12 cellular contexts compared by ENCODE assay signal in the genomic region with DNA sequence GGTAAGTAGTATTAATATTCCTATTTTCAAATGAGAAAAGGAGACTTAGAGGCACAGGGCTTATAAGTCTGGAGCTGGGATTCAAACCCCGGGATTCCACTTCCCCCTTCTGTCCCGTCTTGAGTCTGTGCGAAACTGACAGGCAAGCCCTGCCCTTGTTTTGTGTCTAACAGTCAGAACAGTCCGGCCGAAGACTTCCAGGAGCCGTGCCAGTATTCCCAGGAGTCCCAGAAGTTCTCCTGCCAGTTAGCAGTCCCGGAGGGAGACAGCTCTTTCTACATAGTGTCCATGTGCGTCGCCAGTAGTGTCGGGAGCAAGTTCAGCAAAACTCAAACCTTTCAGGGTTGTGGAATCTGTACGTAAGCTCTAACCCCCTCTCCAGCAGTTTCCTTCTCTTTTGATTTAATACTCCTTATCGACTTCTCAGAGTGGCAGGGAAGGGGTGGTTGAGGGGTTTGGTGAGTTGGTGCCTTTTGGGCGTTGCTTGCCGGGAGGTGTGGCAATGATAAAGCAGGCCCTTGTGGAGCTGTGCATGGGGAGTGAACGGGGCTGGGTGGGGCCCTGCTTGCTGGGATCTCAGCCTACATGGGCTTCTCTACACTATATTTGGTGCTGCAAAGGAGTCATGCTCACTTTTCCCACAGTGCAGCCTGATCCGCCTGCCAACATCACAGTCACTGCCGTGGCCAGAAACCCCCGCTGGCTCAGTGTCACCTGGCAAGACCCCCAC. TPM values are rescaled to one million over a fixed set of nuclear protein-coding genes. Genes with fewer than 3 reads are reported as not detected.
DNase-seq lines count a peak whose midpoint lies in the region; ATAC-seq, FAIRE-seq and TF ChIP-seq lines count a peak whose summit lies in the region.
"Had no signal": no experiment of that assay in that cellular context is flagged by ENCODE, and none has a peak within 500 bp of the region (broad histone marks: within the 10 kb centered on the region; RNA-seq: fewer than 3 reads in every experiment).

No MANE protein-coding gene starts in this region.

- TF ChIP-seq CTCF in keratinocyte (optimal IDR thresholded peaks at IDR 0.05 in 1 of 3, IDR thresholded peaks at IDR 0.05 in 1 of 3, conservative IDR thresholded peaks at IDR 0.05 in 1 of 3; ENCODE audit: extremely low read depth in 1 of 3, insufficient read depth in 2 of 3, low read length in 3 of 3) (no peak), gastrocnemius medialis (IDR thresholded peaks at IDR 0.05 in 4 of 5, conservative IDR thresholded peaks at IDR 0.05 in 1 of 5) (no peak)

- H2AFZ ChIP-seq in keratinocyte (ENCODE audit: control insufficient read depth, low read length) = peak overlapping the region; percentile 59

- no peak overlapping the region for H3K4me3 ChIP-seq in keratinocyte (ENCODE audit: control insufficient read depth in 2 of 3, extremely low read depth in 1 of 3, insufficient read depth in 2 of 3, low read depth in 1 of 3, low read length in 3 of 3)
- peak overlapping the region in 2 of 4 donors; percentile 4 to 11 for H3K4me3 ChIP-seq in gastrocnemius medialis

- in situ Hi-C loops in gastrocnemius medialis (cut with MboI; ENCODE audit: low sequenced_read_pairs in 4 of 4) = no loop called here

- H3K4me2 ChIP-seq in keratinocyte (ENCODE audit: control insufficient read depth, extremely low read depth, insufficient read depth, low read depth, low read length) = peak overlapping the region; percentile 63

- intact Hi-C loops in gastrocnemius medialis (cut with DNase I; ENCODE audit: low total_unique reads) = loop anchor here (1.0 to 5.0 kb wide), 3 partner anchors 28 to 428 kb away; partner anchors contain the start of gene UBAP2L

- peak overlapping the region; percentile 69 for H3K9ac ChIP-seq in keratinocyte (ENCODE audit: control insufficient read depth, extremely low read depth, insufficient read depth, low read length)

- no peaks in the 10 kb centered on the region for H3K27me3 ChIP-seq in keratinocyte (ENCODE audit: control insufficient read depth, extremely low read depth, insufficient read depth, low read length)
- H3K27me3 ChIP-seq in gastrocnemius medialis = no peaks in the 10 kb centered on the region

- peak in 1 of 2 donors; percentile 23 for TF ChIP-seq POLR2A in gastrocnemius medialis (IDR thresholded peaks at IDR 0.05)

- no peaks in the 10 kb centered on the region for H3K9me3 ChIP-seq in keratinocyte (ENCODE audit: control insufficient read depth, low read depth, low read length)
- H3K9me3 ChIP-seq in gastrocnemius medialis = no peaks in the 10 kb centered on the region

- H3K4me1 ChIP-seq in keratinocyte (ENCODE audit: control insufficient read depth, extremely low read depth, insufficient read depth, low read length) (peaks cover 67% of the 10 kb centered on the region), gastrocnemius medialis (peaks cover 53 to 54% of the 10 kb centered on the region in 2 donors)

- peaks cover 4 to 11% of the 10 kb centered on the region in 2 experiments for H3K36me3 ChIP-seq in keratinocyte (ENCODE audit: control insufficient read depth in 2 of 2, extremely low read depth in 1 of 2, insufficient read depth in 2 of 2, low read length in 2 of 2)
- H3K36me3 ChIP-seq in gastrocnemius medialis = peaks cover 0 to 85% of the 10 kb centered on the region in 2 donors

- H3K27ac ChIP-seq in keratinocyte (ENCODE audit: control insufficient read depth, insufficient read depth, low read length) = peak overlapping the region; percentile 95
- H3K27ac ChIP-seq in gastrocnemius medialis = peak overlapping the region; percentile 80 to 100 (median 91)

- peaks cover 3% of the 10 kb centered on the region for H3K9me1 ChIP-seq in keratinocyte (ENCODE audit: control insufficient read depth, extremely low read depth, insufficient read depth, low read length)

- FAIRE-seq in keratinocyte (lab: Jason Lieb, UNC) (peak; percentile 20), frontal cortex (lab: Jason Lieb, UNC) (no peak)

- ATAC-seq in gastrocnemius medialis = peak; percentile 44 to 58

- no peaks in the 10 kb centered on the region for H3K79me2 ChIP-seq in keratinocyte (ENCODE audit: control insufficient read depth, insufficient read depth, low read length)

- peak; percentile 51 for DNase-seq in GM04504 (ENCODE audit: low read depth)
- DNase-seq in cerebellar cortex (ENCODE audit: low spot score) = peak; percentile 9
- DNase-seq in keratinocyte (ENCODE audit: low read depth, low spot score) = no peak
- peak; percentile 73 to 88 for DNase-seq in gastrocnemius medialis
- no peak for DNase-seq in frontal cortex (ENCODE audit: low spot score in 2 of 2)
- no peak for DNase-seq in putamen (ENCODE audit: low spot score)
- DNase-seq in NOMO-1 (lab: John Stamatoyannopoulos, UW; ENCODE audit: unreplicated experiment in 2 of 2) = no peak
- DNase-seq in superior temporal gyrus (ENCODE audit: extremely low spot score) = no peak
- DNase-seq: Calu3, HFFc6, hippocampal formation, NCI-H510A treated with DMSO at 0.1 percent for 48 hours had no signal

- dilution Hi-C loops in keratinocyte (cut with MboI; ENCODE audit: extremely low pct_ligation_motif_present, low sequenced_read_pairs) = no loop called here

- H4K20me1 ChIP-seq in keratinocyte (ENCODE audit: control insufficient read depth, extremely low read depth, insufficient read depth, low read length) = no peaks in the 10 kb centered on the region

RNA-seq across cellular contexts. Expression of gene IL6R, which starts 29.4 kb away (rescaled TPM):
- 12.6 to 24.1 TPM (median 15.9 TPM) in 3 replicates for polyA plus RNA-seq in keratinocyte
- polyA plus RNA-seq in keratinocyte (2011; ENCODE audit: low read depth) = 12.4 TPM
- 8.2 and 11.1 TPM in 2 replicates for polyA plus RNA-seq in keratinocyte (2011; cell fraction: cytosol; rRNA removed)
- 30.5 and 37.3 TPM in 2 replicates for polyA plus RNA-seq in keratinocyte (2011; cell fraction: nucleus; rRNA removed)
- 9.3 and 24.5 TPM in 2 replicates for polyA plus RNA-seq in keratinocyte (2012; ENCODE audit: low replicate concordance)
- 33.9 to 71.2 TPM (median 38.4 TPM) in 3 replicates for polyA minus RNA-seq in keratinocyte
- polyA minus RNA-seq in keratinocyte (2011; cell fraction: cytosol; rRNA and poly(A)+ RNA removed) = 28.0 TPM
- polyA minus RNA-seq in keratinocyte (2011; cell fraction: nucleus; rRNA and poly(A)+ RNA removed) = 38.8 and 51.2 TPM in 2 replicates
- total RNA-seq in gastrocnemius medialis (100 to 1,000 TPM; 271 to 435 (median 367) TPM), frontal cortex (3.3 TPM)

Comparison
In these comparisons a context has a peak if more than half of its experiments do, and no peak if none do; other contexts are left out.
1. DNase-seq: peak in GM04504 (single experiment), cerebellar cortex (single experiment) and gastrocnemius medialis (2 of 2); none in keratinocyte (single experiment), frontal cortex (0 of 2), putamen (single experiment), NOMO-1 (0 of 2) and superior temporal gyrus (single experiment).
2. RNA of gene IL6R, which starts 29.4 kb away (total RNA-seq): 271 to 435 TPM in gastrocnemius medialis; 3.3 TPM in frontal cortex (single experiment); every median in the first group is over 10 times any median in the second.